11 cellular contexts compared by ENCODE assay signal in the genomic region with DNA sequence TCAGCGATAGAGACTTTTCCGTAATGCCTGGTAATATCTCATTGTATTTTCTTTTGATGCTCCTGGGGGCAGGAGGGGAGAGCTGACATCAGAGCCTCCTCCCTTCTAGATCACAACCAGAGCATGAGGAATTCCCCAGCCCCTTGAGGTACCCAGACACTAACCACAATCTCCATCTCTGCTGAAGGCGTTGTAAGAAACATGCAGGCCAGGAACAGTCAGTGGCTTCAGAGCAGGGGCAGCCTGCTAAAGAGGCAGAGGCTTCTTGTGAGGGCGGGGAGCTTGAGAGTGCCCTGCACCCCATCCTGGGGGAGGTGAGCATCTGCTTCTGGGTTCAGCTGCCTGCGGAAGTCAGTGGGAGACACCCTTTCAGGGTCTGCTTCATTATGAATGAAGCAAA. TPM values are rescaled to one million over a fixed set of nuclear protein-coding genes. Genes with fewer than 3 reads are reported as not detected.
DNase-seq lines count a peak whose midpoint lies in the region; ATAC-seq and TF ChIP-seq lines count a peak whose summit lies in the region.
"Had no signal": no experiment of that assay in that cellular context is flagged by ENCODE, and none has a peak within 500 bp of the region (broad histone marks: within the 10 kb centered on the region; RNA-seq: fewer than 3 reads in every experiment).

No MANE protein-coding gene starts in this region.

- no peak for ATAC-seq in HG03025 (IDR thresholded peaks at IDR 0.05; ENCODE audit: low FRiP score, unreplicated experiment)
- ATAC-seq: PC-3 had no signal

- no peaks in the 10 kb centered on the region for H3K36me3 ChIP-seq in left ventricle myocardium inferior
- H3K36me3 ChIP-seq: colonic mucosa, vagina had no signal

- DNase-seq in left ventricle myocardium inferior, result no peak
- no peak for DNase-seq in cardiac septum (ENCODE audit: low spot score)
- peak; percentile 56 to 66 for DNase-seq in activated CD4-positive, alpha-beta T cell treated with anti-CD3 and anti-CD28 coated beads, Interleukin-2, amount 50 U/mL, for 48 hours
- peak; percentile 37 for DNase-seq in myocyte (ENCODE audit: low read depth)
- DNase-seq in NCI-H1436 (lab: John Stamatoyannopoulos, UW), result no peak
- DNase-seq in RPMI8226, result no peak
- DNase-seq in kidney tubule cell (ENCODE audit: low spot score), result no peak
- DNase-seq: colonic mucosa, PC-3 had no signal

- no peak overlapping the region for H3K4me3 ChIP-seq in left ventricle myocardium inferior
- H3K4me3 ChIP-seq: colonic mucosa, vagina had no signal

- H3K27ac ChIP-seq in left ventricle myocardium inferior (replicated peaks), result peak overlapping the region; percentile 83
- H3K27ac ChIP-seq: colonic mucosa, vagina had no signal

- peaks cover 100% of the 10 kb centered on the region for H3K4me1 ChIP-seq in left ventricle myocardium inferior

- intact Hi-C loops in left ventricle myocardium inferior (cut with micrococcal nuclease) (no loop called here), cardiac septum (cut with DNase I) (no loop called here)

- no peaks in the 10 kb centered on the region for H3K9me3 ChIP-seq in left ventricle myocardium inferior (replicated peaks)
- H3K9me3 ChIP-seq: colonic mucosa, vagina had no signal

- no peaks in the 10 kb centered on the region for H3K27me3 ChIP-seq in left ventricle myocardium inferior (ENCODE audit: low read depth)
- H3K27me3 ChIP-seq: colonic mucosa, vagina had no signal

- TF ChIP-seq CTCF in left ventricle myocardium inferior (IDR thresholded peaks at IDR 0.05; ENCODE audit: borderline replicate concordance), result no peak

RNA-seq across cellular contexts. Expression of a gene that starts 18.9 kb away (rescaled TPM):
- total RNA-seq in left ventricle myocardium inferior, result 215 TPM
- total RNA-seq in cardiac septum, result 242 TPM
- total RNA-seq in myocyte, result 67.2 and 74.5 TPM in 2 replicates
- 73.9 TPM for polyA plus RNA-seq in myocyte (2012)

Comparison
In these comparisons a context has a peak if more than half of its experiments do, and no peak if none do; other contexts are left out.
1. DNase-seq: peak in activated CD4-positive, alpha-beta T cell treated with anti-CD3 and anti-CD28 coated beads, Interleukin-2, amount 50 U/mL, for 48 hours (2 of 2) and myocyte (single experiment); none in left ventricle myocardium inferior (single experiment), cardiac septum (single experiment), NCI-H1436 (single experiment), RPMI8226 (single experiment) and kidney tubule cell (single experiment).